22 cellular contexts compared by ENCODE assay signal in the genomic region with DNA sequence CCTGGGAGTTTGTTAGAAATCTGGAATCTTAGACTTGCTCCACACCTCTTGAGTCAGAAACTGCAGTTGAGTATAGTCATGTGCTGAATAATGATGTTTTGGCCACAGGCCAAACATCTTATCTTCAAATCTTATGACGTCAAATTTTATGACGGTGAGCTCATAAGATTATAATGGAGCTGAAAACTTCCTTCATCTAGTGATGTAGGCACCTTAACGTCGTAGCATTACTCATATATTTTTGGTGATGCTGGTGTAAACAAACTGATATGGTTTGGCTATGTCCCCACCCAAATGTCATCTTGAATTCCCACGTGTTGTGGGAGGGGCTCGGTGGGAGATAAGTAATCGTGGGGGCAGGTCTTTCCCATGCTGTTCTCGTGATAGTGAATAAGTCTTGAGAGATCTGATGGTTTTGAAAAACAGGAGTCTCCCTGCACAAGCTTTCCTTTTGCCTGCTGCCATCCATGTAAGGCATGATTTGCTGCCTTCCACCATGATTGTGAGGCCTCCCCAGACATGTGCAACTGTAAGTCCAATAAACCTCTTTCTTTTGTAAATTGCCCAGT.
A peak's percentile ranks its signal among the peaks of the same experiment; 100 is the strongest.
DNase-seq lines count a peak whose midpoint lies in the region; ATAC-seq, FAIRE-seq and TF ChIP-seq lines count a peak whose summit lies in the region.
"Had no signal": no experiment of that assay in that cellular context is flagged by ENCODE, and none has a peak within 500 bp of the region (broad histone marks: within the 10 kb centered on the region; RNA-seq: fewer than 3 reads in every experiment).

No MANE protein-coding gene starts in this region.

- H3K27ac ChIP-seq in GM23248 (no peak overlapping the region), trophoblast cell (ENCODE audit: low read depth, low read length) (no peak overlapping the region), RWPE1 (no peak overlapping the region)
- H3K27ac ChIP-seq: C4-2B, Peyer's patch had no signal

- no peak overlapping the region for H4K91ac ChIP-seq in trophoblast cell (ENCODE audit: low read depth, low read length)

- in situ Hi-C loops in GM23248 (cut with MboI): no loop called here

- H3K14ac ChIP-seq in trophoblast cell (ENCODE audit: low read length): no peak overlapping the region

- H3K79me2 ChIP-seq in GM23248 (ENCODE audit: insufficient read depth) (no peaks in the 10 kb centered on the region), trophoblast cell (ENCODE audit: control insufficient read depth, insufficient read depth, low read length, poor library complexity) (no peaks in the 10 kb centered on the region)

- CTCF ChIA-PET in RWPE1 (lab: Yijun Ruan, JAX): no interaction called here

- H2BK120ac ChIP-seq in trophoblast cell (ENCODE audit: insufficient read depth, low read length, poor library complexity): no peak overlapping the region

- H3K4me1 ChIP-seq in GM23248 (ENCODE audit: insufficient read depth): no peaks in the 10 kb centered on the region
- no peaks in the 10 kb centered on the region for H3K4me1 ChIP-seq in trophoblast cell (ENCODE audit: control insufficient read depth in 1 of 2, insufficient read depth in 2 of 2, low read length in 2 of 2)
- H3K4me1 ChIP-seq: Peyer's patch had no signal

- H3K9me3 ChIP-seq in GM23248 (ENCODE audit: low read depth): no peaks in the 10 kb centered on the region
- peaks cover 4% of the 10 kb centered on the region for H3K9me3 ChIP-seq in trophoblast cell (ENCODE audit: insufficient read depth, low read depth, low read length)
- H3K9me3 ChIP-seq: MG63, Peyer's patch, SK-N-SH had no signal

- no peaks in the 10 kb centered on the region for H3K9me2 ChIP-seq in GM23248 (ENCODE audit: insufficient read depth)
- H3K9me2 ChIP-seq: SK-N-SH had no signal

- POLR2A ChIA-PET in RWPE1 (lab: Yijun Ruan, JAX; ENCODE audit: low non-redundant PET): no interaction called here

- H3K23ac ChIP-seq in trophoblast cell (ENCODE audit: low read length): no peak overlapping the region

- H4K20me1 ChIP-seq in GM23248 (ENCODE audit: insufficient read depth): no peaks in the 10 kb centered on the region

- FAIRE-seq in GM19239 (lab: Jason Lieb, UNC): no peak
- FAIRE-seq: GM12892, H54 had no signal

- no peak overlapping the region for H3K9ac ChIP-seq in GM23248
- no peak overlapping the region for H3K9ac ChIP-seq in trophoblast cell (ENCODE audit: low read length)
- H3K9ac ChIP-seq: SK-N-SH had no signal

- no peak overlapping the region for H4K8ac ChIP-seq in trophoblast cell (ENCODE audit: low read depth, low read length)

- TF ChIP-seq CTCF in cardiac fibroblast (IDR thresholded peaks at IDR 0.05; ENCODE audit: low read depth, low read length): no peak
- TF ChIP-seq CTCF in RWPE1 (conservative IDR thresholded peaks at IDR 0.05; ENCODE audit: low read depth): no peak

- no peak overlapping the region for H2AK5ac ChIP-seq in trophoblast cell (ENCODE audit: low read length)

- H2BK12ac ChIP-seq in trophoblast cell (ENCODE audit: low read length): no peak overlapping the region

- ATAC-seq in GM19023 (IDR thresholded peaks at IDR 0.05; ENCODE audit: unreplicated experiment): no peak

- no peak overlapping the region for H2AFZ ChIP-seq in GM23248
- H2AFZ ChIP-seq in trophoblast cell (ENCODE audit: insufficient read depth, low read length, poor library complexity): no peak overlapping the region

- H4K12ac ChIP-seq in trophoblast cell (ENCODE audit: low read depth, low read length): no peak overlapping the region

- no peak overlapping the region for H2BK5ac ChIP-seq in trophoblast cell (ENCODE audit: low read depth, low read length, poor library complexity)

- H3K4me3 ChIP-seq in GM23248: no peak overlapping the region
- no peak overlapping the region for H3K4me3 ChIP-seq in cardiac fibroblast (replicated peaks in 1 of 2; ENCODE audit: low read depth in 2 of 2, low read length in 2 of 2)
- no peak overlapping the region for H3K4me3 ChIP-seq in trophoblast cell (ENCODE audit: low read depth, low read length)
- H3K4me3 ChIP-seq: MG63, Peyer's patch had no signal

- no peaks in the 10 kb centered on the region for H3K27me3 ChIP-seq in GM23248 (replicated peaks; ENCODE audit: insufficient read depth)
- H3K27me3 ChIP-seq in trophoblast cell (ENCODE audit: insufficient read depth, low read length): no peaks in the 10 kb centered on the region
- H3K27me3 ChIP-seq: MG63, Peyer's patch had no signal

- H3K4ac ChIP-seq in trophoblast cell (ENCODE audit: low read depth, low read length): no peak overlapping the region

- H3K18ac ChIP-seq in trophoblast cell (ENCODE audit: low read length): no peak overlapping the region

- H3K4me2 ChIP-seq in GM23248 (ENCODE audit: unreplicated experiment): no peak overlapping the region
- H3K4me2 ChIP-seq in trophoblast cell (ENCODE audit: low read length): no peak overlapping the region
- H3K4me2 ChIP-seq: SK-N-SH had no signal

- no peaks in the 10 kb centered on the region for H3K79me1 ChIP-seq in trophoblast cell (ENCODE audit: low read length)

- 76 to 79% methylated on average over 8 of the region's 8 CpGs for WGBS in GM23248 (ENCODE audit: low coverage in 1 of 2, low lambda C conversion rate in 2 of 2, missing lambda C conversion rate in 2 of 2), 2 experiments
- no CpG with 5 or more reads among the region's 8 CpGs for WGBS in trophoblast cell (ENCODE audit: extremely low coverage, insufficient coverage, insufficient read length)

- no peaks in the 10 kb centered on the region for H3F3A ChIP-seq in GM23248 (ENCODE audit: insufficient read depth)

- DNase-seq in GM23248: peak; percentile 33
- peak; percentile 25 for DNase-seq in OCI-M1 (lab: John Stamatoyannopoulos, UW)
- peak; percentile 23 to 45 for DNase-seq in cardiac fibroblast (ENCODE audit: low read depth in 2 of 2)
- DNase-seq in trophoblast cell: peak; percentile 88 to 99
- DNase-seq in RWPE1 (ENCODE audit: low spot score): no peak
- DNase-seq in GM19239 (ENCODE audit: insufficient read length, low spot score): no peak
- DNase-seq: CD8-positive, alpha-beta memory T cell; DMS 273 treated with DMSO at 0.1 percent for 48 hours; DMS79; KBM-7; MG63; NCI-H1105 treated with DMSO at 0.1 percent for 48 hours; NCI-H146; NCI-H2029; NCI-H526 treated with DMSO at 0.1 percent for 48 hours; Peyer's patch; SK-N-SH; SW 1271 had no signal

- H3K36me3 ChIP-seq in GM23248 (ENCODE audit: low read depth): no peaks in the 10 kb centered on the region
- no peaks in the 10 kb centered on the region for H3K36me3 ChIP-seq in trophoblast cell (ENCODE audit: control insufficient read depth in 1 of 2, insufficient read depth in 2 of 2, low read length in 2 of 2)
- H3K36me3 ChIP-seq: MG63, Peyer's patch had no signal

Comparison
In these comparisons a context has a peak if more than half of its experiments do, and no peak if none do; other contexts are left out.
1. DNase-seq: peak in GM23248 (single experiment), OCI-M1 (single experiment), cardiac fibroblast (2 of 2) and trophoblast cell (2 of 2); none in RWPE1 (single experiment) and GM19239 (single experiment).